In the genomic region with DNA sequence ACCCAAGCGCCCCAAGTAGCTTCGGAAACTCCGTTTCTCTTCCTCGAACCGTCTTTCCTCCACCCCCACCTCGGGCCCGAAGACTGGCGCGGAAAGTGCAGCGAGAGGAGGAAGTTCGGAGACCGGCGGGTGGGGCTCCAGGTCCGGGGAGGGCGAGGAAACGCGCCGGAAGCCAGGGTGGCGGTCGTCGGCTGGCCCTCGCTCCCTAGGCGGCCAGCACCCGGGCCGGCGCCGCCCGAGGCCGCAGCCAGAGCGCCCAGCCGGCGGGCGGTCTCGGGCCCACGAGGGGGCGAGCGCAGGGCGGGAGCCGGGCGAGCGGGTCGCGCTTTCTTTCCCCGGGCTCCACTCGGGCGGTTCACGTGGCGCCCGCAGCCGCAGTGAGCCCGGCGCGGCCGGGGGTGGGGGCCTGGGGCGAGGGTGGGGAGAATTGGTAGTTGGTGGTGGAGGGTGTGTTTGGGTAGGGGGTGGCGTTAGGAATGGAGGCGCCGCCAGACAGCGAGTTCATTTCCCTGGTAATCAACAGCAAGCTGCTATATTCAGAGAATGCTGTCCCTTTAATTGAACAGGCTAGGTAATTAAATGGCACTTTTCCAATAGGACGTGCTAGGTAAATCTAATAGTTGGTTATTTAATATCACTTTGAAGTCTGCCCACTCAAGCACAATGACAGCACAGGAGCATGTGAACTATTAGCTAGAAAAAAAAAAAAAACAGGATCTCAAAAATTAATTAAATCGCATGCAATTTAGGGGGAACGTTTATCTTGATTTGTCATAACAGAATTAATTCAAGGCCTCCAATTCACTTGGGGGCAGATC, we compare ENCODE assay signal across 8 cellular contexts. TPM values are rescaled to one million over a fixed set of nuclear protein-coding genes. Genes with fewer than 3 reads are reported as not detected.
DNase-seq lines count a peak whose midpoint lies in the region; ATAC-seq, FAIRE-seq and TF ChIP-seq lines count a peak whose summit lies in the region.

No MANE protein-coding gene starts in this region.

- peak overlapping the region; percentile 98 for H3K4me2 ChIP-seq in neural progenitor cell

- DNase-seq in COR-L47 (lab: John Stamatoyannopoulos, UW), result peak; percentile 86
- DNase-seq in RCC 7860 (ENCODE audit: low spot score), result peak; percentile 51
- DNase-seq in activated gamma-delta T cell treated with anti-CD3 and anti-CD28 coated beads, Interleukin-2, amount 50 U/mL, for 16 hours (ENCODE audit: low read depth), result peak; percentile 42
- peak; percentile 70 to 78 for DNase-seq in frontal cortex (ENCODE audit: low spot score in 2 of 2)
- peak; percentile 73 for DNase-seq in neural progenitor cell (ENCODE audit: low spot score)
- peak; percentile 87 for DNase-seq in transverse colon

- ATAC-seq in GM19438 (IDR thresholded peaks at IDR 0.05; ENCODE audit: low read depth, unreplicated experiment) (peak; percentile 38), HG03571 (IDR thresholded peaks at IDR 0.05; ENCODE audit: unreplicated experiment) (peak; percentile 49)

- peaks cover 68% of the 10 kb centered on the region for H4K20me1 ChIP-seq in neural progenitor cell (ENCODE audit: low read depth)

- H3K4me3 ChIP-seq in neural progenitor cell (peak overlapping the region; percentile 78), transverse colon (peak overlapping the region; percentile 57 to 78 (median 68))

- H3K36me3 ChIP-seq in neural progenitor cell (peaks cover 8% of the 10 kb centered on the region), transverse colon (peaks cover 0 to 12% (median 3%) of the 10 kb centered on the region in 4 donors)

- no peak overlapping the region for H3K9ac ChIP-seq in neural progenitor cell

- FAIRE-seq in RCC 7860 (lab: Jason Lieb, UNC), result no peak
- FAIRE-seq in frontal cortex (lab: Jason Lieb, UNC), result no peak

- WGBS in transverse colon (ENCODE audit: low coverage in 1 of 2), 2 donors, result 2% methylated on average over 13 to 33 of the region's 62 CpGs

- peaks cover 85% of the 10 kb centered on the region for H3K79me2 ChIP-seq in neural progenitor cell (ENCODE audit: low read depth)

- H3K9me3 Mint-ChIP-seq in neural progenitor cell, result no peaks in the 10 kb centered on the region

- peaks cover 24% of the 10 kb centered on the region for H3K36me3 Mint-ChIP-seq in neural progenitor cell

- no peak overlapping the region for H3K27ac Mint-ChIP-seq in neural progenitor cell

- H3K9me3 ChIP-seq in neural progenitor cell (ENCODE audit: low read depth) (no peaks in the 10 kb centered on the region), transverse colon (no peaks in the 10 kb centered on the region)

- peaks cover 45% of the 10 kb centered on the region for H3K4me1 Mint-ChIP-seq in neural progenitor cell

- H3K27me3 Mint-ChIP-seq in neural progenitor cell (ENCODE audit: insufficient read depth, low read depth), result peaks cover 4% of the 10 kb centered on the region

- TF ChIP-seq EP300 in transverse colon (IDR thresholded peaks at IDR 0.05; ENCODE audit: low read depth), result no peak

- intact Hi-C loops in transverse colon (cut with DNase I; ENCODE audit: low total_unique reads), result loop anchor here (10.0 kb wide), 1 partner anchor 349 kb away; no protein-coding TSS in a partner anchor

- TF ChIP-seq CTCF in neural progenitor cell (IDR thresholded peaks at IDR 0.05) (peak; percentile 13), transverse colon (IDR thresholded peaks at IDR 0.05) (peak in 1 of 5 experiments; percentile 28)

- peak overlapping the region; percentile 92 for H3K4me3 Mint-ChIP-seq in neural progenitor cell

- peaks cover 58% of the 10 kb centered on the region for H3F3A ChIP-seq in neural progenitor cell (ENCODE audit: low read depth)

- in situ Hi-C loops in transverse colon (cut with MboI; ENCODE audit: low pct_ligation_motif_present in 1 of 4, low pct_unique_long_range_greater_than_20kb in 1 of 4, low sequenced_read_pairs in 3 of 4), result no loop called here

- H3K27ac ChIP-seq in neural progenitor cell (peak overlapping the region; percentile 75), transverse colon (peak overlapping the region; percentile 98 to 99 (median 99))

- no peaks in the 10 kb centered on the region for H3K27me3 ChIP-seq in neural progenitor cell
- no peaks in the 10 kb centered on the region for H3K27me3 ChIP-seq in transverse colon

- H3K4me1 ChIP-seq in neural progenitor cell (peaks cover 64% of the 10 kb centered on the region), transverse colon (peaks cover 13 to 61% (median 28%) of the 10 kb centered on the region in 4 donors)

- TF ChIP-seq POLR2A in transverse colon (IDR thresholded peaks at IDR 0.05), result no peak

- H2AFZ ChIP-seq in neural progenitor cell (replicated peaks), result no peak overlapping the region

RNA-seq across cellular contexts. Expression of gene LMO4, which starts 6.7 kb away (rescaled TPM):
- 797 TPM for total RNA-seq in frontal cortex
- 94.8 and 112 TPM in 2 replicates for total RNA-seq in neural progenitor cell (ENCODE audit: low replicate concordance)
- total RNA-seq in transverse colon, result 10 to 100 TPM in 3 of 4 donors, 1 to 10 TPM in 1; 8.4 to 22.4 (median 16.4) TPM

Comparison
In these comparisons a context has a peak if more than half of its experiments do, and no peak if none do; other contexts are left out.
1. Peak in every context shown above with its lines: DNase-seq, ATAC-seq, H3K4me3 ChIP-seq and H3K27ac ChIP-seq.